ENCODE assay signal across 23 cellular contexts in the genomic region with DNA sequence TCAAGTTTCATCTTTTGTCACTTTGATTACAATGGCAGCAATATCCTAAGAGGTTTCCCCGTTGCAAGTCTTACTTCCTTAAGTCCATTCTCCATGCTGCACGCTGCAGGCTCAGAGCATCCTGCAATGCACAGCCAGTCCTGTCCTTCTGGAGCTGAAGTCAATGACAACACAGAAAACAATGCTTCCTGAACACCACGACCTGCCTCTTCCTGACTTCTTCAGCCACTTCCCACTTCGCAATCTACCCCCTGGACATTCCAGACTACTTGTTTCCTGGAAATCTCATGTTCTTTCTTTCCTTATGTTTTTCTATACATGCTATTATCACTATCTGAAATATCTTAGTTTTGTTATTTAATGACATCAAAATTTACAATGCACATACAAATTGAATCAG.
DNase-seq lines count a peak whose midpoint lies in the region; ATAC-seq, FAIRE-seq and TF ChIP-seq lines count a peak whose summit lies in the region.
"Had no signal": no experiment of that assay in that cellular context is flagged by ENCODE, and none has a peak within 500 bp of the region (broad histone marks: within the 10 kb centered on the region; RNA-seq: fewer than 3 reads in every experiment).

No MANE protein-coding gene starts in this region.

- peaks cover 42% of the 10 kb centered on the region for H3K36me3 Mint-ChIP-seq in Calu3 (ENCODE audit: insufficient read depth, unreplicated experiment)
- H3K36me3 Mint-ChIP-seq in T-helper 17 cell (ENCODE audit: low read depth): peaks cover 13% of the 10 kb centered on the region

- no peaks in the 10 kb centered on the region for H3K27me3 Mint-ChIP-seq in Calu3 (ENCODE audit: unreplicated experiment)
- no peaks in the 10 kb centered on the region for H3K27me3 Mint-ChIP-seq in T-helper 17 cell

- WGBS in pancreas, 2 donors: 74 to 76% methylated on average over 4 of the region's 4 CpGs

- TF ChIP-seq CTCF in Calu3 (IDR thresholded peaks at IDR 0.05; ENCODE audit: unreplicated experiment) (no peak), choroid plexus epithelial cell (conservative IDR thresholded peaks at IDR 0.05; ENCODE audit: low read depth, low read length) (no peak), foreskin fibroblast (IDR thresholded peaks at IDR 0.05; ENCODE audit: low read depth, low read length) (no peak), pancreas (IDR thresholded peaks at IDR 0.05) (no peak)

- H3K27ac ChIP-seq in pancreas: no peak overlapping the region
- H3K27ac ChIP-seq: Peyer's patch had no signal

- H3K4me1 ChIP-seq in pancreas: no peaks in the 10 kb centered on the region
- H3K4me1 ChIP-seq: Peyer's patch had no signal

- H3K4me3 ChIP-seq in choroid plexus epithelial cell (ENCODE audit: low read depth, low read length) (no peak overlapping the region), foreskin fibroblast (ENCODE audit: low read depth in 1 of 2, low read length in 2 of 2) (no peak overlapping the region), pancreas (no peak overlapping the region)
- H3K4me3 ChIP-seq: Peyer's patch had no signal

- intact Hi-C loops in Calu3 (cut with micrococcal nuclease; ENCODE audit: unreplicated experiment) (no loop called here), pancreas (cut with DNase I) (no loop called here)

- H3K36me3 ChIP-seq in pancreas: no peaks in the 10 kb centered on the region

- no peaks in the 10 kb centered on the region for H3K9me3 ChIP-seq in pancreas
- H3K9me3 ChIP-seq in T-helper 17 cell (ENCODE audit: control insufficient read depth, low read length, poor library complexity, severe bottlenecking): no peaks in the 10 kb centered on the region
- H3K9me3 ChIP-seq: Peyer's patch had no signal

- peak overlapping the region; percentile 12 for H3K27ac Mint-ChIP-seq in Calu3 (ENCODE audit: unreplicated experiment)
- no peak overlapping the region for H3K27ac Mint-ChIP-seq in T-helper 17 cell
- H3K27ac Mint-ChIP-seq: CD8-positive, alpha-beta T cell had no signal

- no peaks in the 10 kb centered on the region for H3K27me3 ChIP-seq in pancreas
- H3K27me3 ChIP-seq: Peyer's patch had no signal

- no peak overlapping the region for H3K4me3 Mint-ChIP-seq in Calu3 (ENCODE audit: low read depth, unreplicated experiment)
- H3K4me3 Mint-ChIP-seq in T-helper 17 cell: no peak overlapping the region
- H3K4me3 Mint-ChIP-seq: CD8-positive, alpha-beta T cell had no signal

- BruUV-seq in Calu3 (replicated peaks; lab: Mats Ljungman, UMichigan): no TSS peak

- CTCF ChIA-PET in Calu3 (lab: Charles Lee): no interaction called here

- no peaks in the 10 kb centered on the region for H3K9me3 Mint-ChIP-seq in Calu3 (ENCODE audit: low read depth, unreplicated experiment)
- H3K9me3 Mint-ChIP-seq: CD8-positive, alpha-beta T cell had no signal

- ATAC-seq in pancreas: no peak
- ATAC-seq in T-helper 17 cell: no peak
- ATAC-seq: CD8-positive, alpha-beta T cell; HepG2 had no signal

- H3K4me1 Mint-ChIP-seq in Calu3 (ENCODE audit: low read depth, unreplicated experiment) (no peaks in the 10 kb centered on the region), T-helper 17 cell (peaks cover 2% of the 10 kb centered on the region)

- DNase-seq in Calu3 (no peak), LHCN-M2 (ENCODE audit: low read depth) (peak; percentile 3), choroid plexus epithelial cell (ENCODE audit: low read depth) (peak; percentile 32), foreskin fibroblast (peak; percentile 5 to 22), GM03348 (ENCODE audit: low spot score) (no peak), pancreas (no peak), T-helper 17 cell (no peak), HT-29 (ENCODE audit: low spot score) (no peak)
- DNase-seq: 8988T; C1 segment of cervical spinal cord; CD8-positive, alpha-beta T cell; DMS153; GDM1; KBM-7; NCI-H1105; NCI-H2029 treated with DMSO at 0.1 percent for 48 hours; NCI-H226; NCI-H524; NCI-H774; NK-92 treated with Interleukin-12 subunit alpha and Interleukin-12 subunit beta, amount 100 ng/mL, for 24 hours; Peyer's patch had no signal

- FAIRE-seq in pancreas (lab: Jason Lieb, UNC): no peak
- FAIRE-seq: H1, HepG2 had no signal

Comparison
In these comparisons a context has a peak if more than half of its experiments do, and no peak if none do; other contexts are left out.
1. DNase-seq: peak in LHCN-M2 (single experiment), choroid plexus epithelial cell (single experiment) and foreskin fibroblast (2 of 2); none in Calu3 (single experiment), GM03348 (single experiment), pancreas (0 of 6), T-helper 17 cell (0 of 3) and HT-29 (single experiment).